Comparison of ENCODE assay signal across 11 cellular contexts in the genomic region with DNA sequence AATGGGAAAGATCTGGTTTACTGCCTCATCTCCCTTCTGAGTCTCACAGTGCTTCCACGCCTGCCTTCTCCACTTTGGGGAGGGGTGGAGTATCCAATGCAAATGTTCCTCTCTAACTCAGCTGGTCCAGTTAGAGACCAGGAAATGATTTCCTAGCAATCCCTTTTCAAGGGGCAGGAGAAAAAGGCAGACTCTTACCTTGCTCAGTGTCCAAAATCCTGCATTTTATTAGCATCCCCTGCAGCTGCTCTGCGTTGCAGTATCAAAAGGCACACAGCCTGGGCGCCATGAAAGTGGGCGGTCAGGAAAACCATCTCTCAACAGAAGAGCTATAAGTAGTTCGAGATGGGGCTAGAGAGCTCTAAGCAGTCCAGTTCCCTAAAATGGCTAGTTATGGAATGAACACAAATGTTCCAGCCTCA.
DNase-seq lines count a peak whose midpoint lies in the region; ATAC-seq, FAIRE-seq and TF ChIP-seq lines count a peak whose summit lies in the region.
"Had no signal": no experiment of that assay in that cellular context is flagged by ENCODE, and none has a peak within 500 bp of the region (broad histone marks: within the 10 kb centered on the region; RNA-seq: fewer than 3 reads in every experiment).

No MANE protein-coding gene starts in this region.

- no peak for DNase-seq in GM12891 (ENCODE audit: insufficient read length, low spot score)
- DNase-seq in SJCRH30 = peak; percentile 6 to 24
- no peak for DNase-seq in heart right ventricle
- no peak for DNase-seq in sigmoid colon
- DNase-seq in activated gamma-delta T cell treated with Interleukin-2 at 50 U/mL for 16 hours = no peak
- no peak for DNase-seq in NCI-H82 (lab: John Stamatoyannopoulos, UW)
- no peak for DNase-seq in H54 (ENCODE audit: insufficient read length, low spot score)
- DNase-seq: NCI-H1105 treated with DMSO at 0.1 percent for 48 hours had no signal

- no peak overlapping the region; the same call in 1 of the 2 replicates for H3K27ac ChIP-seq in SJCRH30
- H3K27ac ChIP-seq in heart right ventricle = peak overlapping the region; percentile 74 to 94 (median 87)
- H3K27ac ChIP-seq in sigmoid colon = peak overlapping the region; percentile 84 to 93 (median 86)

- TF ChIP-seq CTCF in heart right ventricle (IDR thresholded peaks at IDR 0.05) (no peak), sigmoid colon (IDR thresholded peaks at IDR 0.05) (no peak)

- TF ChIP-seq POLR2A in GM12891 (IDR thresholded peaks at IDR 0.05; ENCODE audit: low read depth, low read length) (no peak), sigmoid colon (IDR thresholded peaks at IDR 0.05) (peak in 1 of 2 donors; percentile 11), H54 (IDR thresholded peaks at IDR 0.05; ENCODE audit: low read depth, low read length) (no peak)

- H3K36me3 ChIP-seq in SJCRH30 (no peaks in the 10 kb centered on the region), heart right ventricle (no peaks in the 10 kb centered on the region), sigmoid colon (no peaks in the 10 kb centered on the region)

- FAIRE-seq in GM12891 (lab: Jason Lieb, UNC) (no peak), H54 (lab: Jason Lieb, UNC) (no peak)
- FAIRE-seq: GM12892, keratinocyte had no signal

- intact Hi-C loops in heart right ventricle (cut with DNase I) (loop anchor here in 8 of 10 donors (2.0 to 10.0 kb wide), 11 partner anchors 67 to 453 kb away; a partner anchor contains a TSS), sigmoid colon (cut with DNase I) (loop anchor here (2.0 to 10.0 kb wide), 4 partner anchors 175 to 553 kb away; no protein-coding TSS in a partner anchor)

- TF ChIP-seq EP300 in sigmoid colon (IDR thresholded peaks at IDR 0.05) = no peak

- H3K9me3 ChIP-seq in SJCRH30 (replicated peaks) (no peaks in the 10 kb centered on the region), heart right ventricle (no peaks in the 10 kb centered on the region), sigmoid colon (no peaks in the 10 kb centered on the region)

- peak; percentile 31 to 58 (median 42) for ATAC-seq in heart right ventricle
- no peak for ATAC-seq in HG02678 (IDR thresholded peaks at IDR 0.05; ENCODE audit: unreplicated experiment)

- H3K27me3 ChIP-seq in SJCRH30 (no peaks in the 10 kb centered on the region), heart right ventricle (no peaks in the 10 kb centered on the region), sigmoid colon (no peaks in the 10 kb centered on the region)

- H3K4me1 ChIP-seq in SJCRH30 = peaks cover 37% of the 10 kb centered on the region
- H3K4me1 ChIP-seq in heart right ventricle = peaks cover 10 to 77% (median 59%) of the 10 kb centered on the region in 9 donors
- peaks cover 0 to 81% (median 56%) of the 10 kb centered on the region in 4 donors for H3K4me1 ChIP-seq in sigmoid colon

- H3K4me3 ChIP-seq in SJCRH30 (no peak overlapping the region), heart right ventricle (peak overlapping the region in 8 of 10 donors; percentile 33 to 65 (median 60)), sigmoid colon (peak overlapping the region; percentile 33 to 61 (median 52))

- WGBS in heart right ventricle, 2 donors = 41 to 59% methylated on average over 5 of the region's 5 CpGs
- 39 to 54% methylated on average over 5 of the region's 5 CpGs for WGBS in sigmoid colon, 2 donors

TF ChIP-seq in GM12891, 5 proteins besides CTCF, POLR2A, EP300 and RAD21:
- TF ChIP-seq POU2F2 (IDR thresholded peaks at IDR 0.05; ENCODE audit: low read depth, low read length) (no peak), SPI1 (IDR thresholded peaks at IDR 0.05; ENCODE audit: low read depth, low read length) (0 out of 2 replicates have a peak, but pooled peaks have one; percentile 15)
TF ChIP-seq in GM12891: peak in this region for 1.

Comparison
In these comparisons a context has a peak if more than half of its experiments do, and no peak if none do; other contexts are left out.
1. DNase-seq: peak in SJCRH30 (2 of 2); none in GM12891 (single experiment), heart right ventricle (0 of 2), sigmoid colon (single experiment), activated gamma-delta T cell treated with Interleukin-2 at 50 U/mL for 16 hours (single experiment), NCI-H82 (single experiment) and H54 (single experiment).